Comparison of ENCODE assay signal across 8 cellular contexts in genomic region chr14:102591372-102591943, GRCh38. TPM values are rescaled to one million over a fixed set of nuclear protein-coding genes. Genes with fewer than 3 reads are reported as not detected.
DNase-seq lines count a peak whose midpoint lies in the region; ATAC-seq, FAIRE-seq and TF ChIP-seq lines count a peak whose summit lies in the region.

No MANE protein-coding gene starts in this region.

- H3K79me2 ChIP-seq in GM23248 (ENCODE audit: insufficient read depth): peaks cover 35% of the 10 kb centered on the region
- H3K79me2 ChIP-seq in K562 (ENCODE audit: control insufficient read depth, insufficient read depth, low read length): peaks cover 57% of the 10 kb centered on the region

- in situ Hi-C loops in GM23248 (cut with MboI) (no loop called here), K562 (cut with MboI) (no loop called here)

- H3K36me3 ChIP-seq in BLaER1 treated with 17β-estradiol and CSF1 and Interleukin-3, amounts not matched to agents 10 nM and 100 nM: peaks cover 7 to 17% (median 15%) of the 10 kb centered on the region in 11 experiments; a peak in 20 of 22 replicates
- H3K36me3 ChIP-seq in GM23248 (ENCODE audit: low read depth): no peaks in the 10 kb centered on the region
- no peaks in the 10 kb centered on the region for H3K36me3 ChIP-seq in Peyer's patch
- H3K36me3 ChIP-seq in K562 (ENCODE audit: control insufficient read depth, insufficient read depth, low read length): peaks cover 8% of the 10 kb centered on the region; the same call in 1 of the 3 replicates
- 0 out of 2 replicates have a peak, but pooled peaks cover 3% of the 10 kb centered on the region for H3K36me3 ChIP-seq in iPS-20b (ENCODE audit: insufficient read depth, low read depth, low read length)

- TF ChIP-seq CTCF in Peyer's patch (IDR thresholded peaks at IDR 0.05): no peak
- TF ChIP-seq CTCF in K562 (IDR thresholded peaks at IDR 0.05 in 2 of 3, conservative IDR thresholded peaks at IDR 0.05 in 1 of 3; ENCODE audit: insufficient read depth in 2 of 3, low read depth in 1 of 3, low read length in 3 of 3): no peak
- no peak for TF ChIP-seq CTCF in GM10248 (IDR thresholded peaks at IDR 0.05; ENCODE audit: control extremely low read depth, extremely low read depth, low read depth, missing control alignments)

- peak overlapping the region; percentile 97 to 100 (median 99) for H3K27ac ChIP-seq in BLaER1 treated with 17β-estradiol and CSF1 and Interleukin-3, amounts not matched to agents 10 nM and 100 nM
- peak overlapping the region; percentile 98 for H3K27ac ChIP-seq in GM23248
- H3K27ac ChIP-seq in Peyer's patch: peak overlapping the region; percentile 97 to 100 (median 99)
- peak overlapping the region; percentile 98 for H3K27ac ChIP-seq in K562 (ENCODE audit: extremely low read depth, low read depth, low read length)
- H3K27ac ChIP-seq in iPS-20b (ENCODE audit: low read length): peak overlapping the region; percentile 94
- H3K27ac ChIP-seq in skin epidermis: peak overlapping the region; percentile 93 to 100 (median 98)

- ATAC-seq in K562: peak; percentile 18

- H2AFZ ChIP-seq in GM23248 (peak overlapping the region; percentile 71), K562 (ENCODE audit: low read depth, low read length) (peak overlapping the region; percentile 58; the same call in 1 of the 2 replicates)

- H3K4me1 ChIP-seq in BLaER1 treated with 17β-estradiol and CSF1 and Interleukin-3, amounts not matched to agents 10 nM and 100 nM: peaks cover 25 to 62% (median 53%) of the 10 kb centered on the region in 10 experiments
- H3K4me1 ChIP-seq in GM23248 (ENCODE audit: insufficient read depth) (peaks cover 17% of the 10 kb centered on the region; the same call in 1 of the 2 replicates), Peyer's patch (peaks cover 0 to 27% (median 3%) of the 10 kb centered on the region in 4 donors), K562 (replicated peaks in 1 of 2; ENCODE audit: control insufficient read depth in 2 of 2, insufficient read depth in 2 of 2, low read length in 2 of 2) (peaks cover 13 to 33% of the 10 kb centered on the region in 2 experiments; a peak in 4 of 5 replicates), iPS-20b (ENCODE audit: insufficient read depth, low read length) (peaks cover 10% of the 10 kb centered on the region)

- 2% methylated on average over 8 to 36 of the region's 37 CpGs for WGBS in GM23248 (ENCODE audit: low coverage in 1 of 2, low lambda C conversion rate in 2 of 2, missing lambda C conversion rate in 2 of 2), 2 experiments
- WGBS in K562 (ENCODE audit: insufficient coverage, low coverage, missing lambda C conversion rate): 0% methylated on average over 4 of the region's 37 CpGs

- POLR2A ChIA-PET in K562 (lab: Yijun Ruan, JAX) (interaction anchor here (0.5 to 1.7 kb wide), 7 partner anchors 17 to 299 kb away, joined by 3 to 7 read pairs (median 3); no protein-coding TSS in a partner anchor), GM10248 (lab: Yijun Ruan, JAX) (interaction anchor here (0.5 to 0.6 kb wide), 2 partner anchors 16 to 19 kb away, joined by 3 read pairs; no protein-coding TSS in a partner anchor)

- H3K9me2 ChIP-seq in GM23248 (ENCODE audit: insufficient read depth): no peaks in the 10 kb centered on the region

- no peaks in the 10 kb centered on the region for H3K27me3 ChIP-seq in BLaER1 treated with 17β-estradiol and CSF1 and Interleukin-3, amounts not matched to agents 10 nM and 100 nM
- H3K27me3 ChIP-seq in GM23248 (replicated peaks; ENCODE audit: insufficient read depth): no peaks in the 10 kb centered on the region
- H3K27me3 ChIP-seq in Peyer's patch: no peaks in the 10 kb centered on the region
- H3K27me3 ChIP-seq in K562 (ENCODE audit: control insufficient read depth in 2 of 2, insufficient read depth in 2 of 2, low read length in 2 of 2): no peaks in the 10 kb centered on the region
- H3K27me3 ChIP-seq in iPS-20b (ENCODE audit: insufficient read depth, low read length): no peaks in the 10 kb centered on the region

- no peak for TF ChIP-seq EP300 in K562 (IDR thresholded peaks at IDR 0.05; ENCODE audit: low read length)

- peak overlapping the region; percentile 67 to 84 (median 74) for H3K4me3 ChIP-seq in BLaER1 treated with 17β-estradiol and CSF1 and Interleukin-3, amounts not matched to agents 10 nM and 100 nM
- H3K4me3 ChIP-seq in GM23248 (peak overlapping the region; percentile 91), Peyer's patch (peak overlapping the region; percentile 92 to 98 (median 95)), K562 (peak overlapping the region; percentile 93), iPS-20b (ENCODE audit: low read length) (peak overlapping the region; percentile 75), skin epidermis (peak overlapping the region; percentile 81 to 100 (median 94))

- intact Hi-C loops in K562 (cut with micrococcal nuclease): loop anchor here (1.0 to 5.0 kb wide), 3 partner anchors 40 to 154 kb away; no protein-coding TSS in a partner anchor

- peaks cover 21 to 38% (median 33%) of the 10 kb centered on the region in 11 experiments; a peak in 21 of 22 replicates for H4K20me1 ChIP-seq in BLaER1 treated with 17β-estradiol and CSF1 and Interleukin-3, amounts not matched to agents 10 nM and 100 nM
- H4K20me1 ChIP-seq in GM23248 (ENCODE audit: insufficient read depth): peaks cover 4% of the 10 kb centered on the region; the same call in 1 of the 2 replicates
- H4K20me1 ChIP-seq in K562 (replicated peaks; ENCODE audit: control insufficient read depth, insufficient read depth, low read length): no peaks in the 10 kb centered on the region

- peak; percentile 54 for DNase-seq in GM23248
- DNase-seq in Peyer's patch: peak; percentile 55 to 70 (median 67)
- DNase-seq in K562 (ENCODE audit: extremely low read depth in 1 of 4, low spot score in 3 of 4): peak in 3 of 4 experiments; percentile 40 to 62 (median 42)
- DNase-seq in GM10248 (ENCODE audit: extremely low spot score): no peak
- no peak for DNase-seq in GF-D8 (lab: John Stamatoyannopoulos, UW)

- H3K4me2 ChIP-seq in BLaER1 treated with 17β-estradiol and CSF1 and Interleukin-3, amounts not matched to agents 10 nM and 100 nM: peak overlapping the region; percentile 77 to 95 (median 88)
- peak overlapping the region; percentile 91 for H3K4me2 ChIP-seq in GM23248 (ENCODE audit: unreplicated experiment)
- H3K4me2 ChIP-seq in K562 (ENCODE audit: insufficient read depth, low read length): peak overlapping the region; percentile 80

- H3K9me3 ChIP-seq in BLaER1 treated with 17β-estradiol and CSF1 and Interleukin-3, amounts not matched to agents 10 nM and 100 nM (replicated peaks in 1 of 11): no peaks in the 10 kb centered on the region
- no peaks in the 10 kb centered on the region for H3K9me3 ChIP-seq in GM23248 (ENCODE audit: low read depth)
- H3K9me3 ChIP-seq in Peyer's patch: no peaks in the 10 kb centered on the region
- no peaks in the 10 kb centered on the region for H3K9me3 ChIP-seq in K562 (replicated peaks; ENCODE audit: control insufficient read depth, insufficient read depth, low read depth, low read length)
- H3K9me3 ChIP-seq in iPS-20b (ENCODE audit: insufficient read depth, low read depth, low read length): no peaks in the 10 kb centered on the region

- TF ChIP-seq RAD21 in K562 (CRISPR knock-in tag; conservative IDR thresholded peaks at IDR 0.05 in 1 of 2, IDR thresholded peaks at IDR 0.05 in 1 of 2): no peak

- FAIRE-seq in K562 (lab: Jason Lieb, UNC): peak; percentile 11

- H3F3A ChIP-seq in GM23248 (ENCODE audit: insufficient read depth): peaks cover 20% of the 10 kb centered on the region

- BruUV-seq in K562 (replicated peaks; lab: Mats Ljungman, UMichigan): TSS peak; percentile 85

- TF ChIP-seq POLR2A in Peyer's patch (IDR thresholded peaks at IDR 0.05) (no peak), K562 (conservative IDR thresholded peaks at IDR 0.05) (peak; percentile 58)

- CTCF ChIA-PET in K562 (lab: Yijun Ruan, JAX; ENCODE audit: low intra/inter-chr PET ratio): no interaction called here
- CTCF ChIA-PET in GM10248 (lab: Yijun Ruan, JAX): interaction anchor here (1.3 kb wide), 1 partner anchor 67 kb away, joined by 10 read pairs; no protein-coding TSS in a partner anchor

- peak overlapping the region; percentile 96 to 99 (median 98) for H3K9ac ChIP-seq in BLaER1 treated with 17β-estradiol and CSF1 and Interleukin-3, amounts not matched to agents 10 nM and 100 nM
- H3K9ac ChIP-seq in GM23248 (peak overlapping the region; percentile 97), K562 (ENCODE audit: insufficient read depth in 1 of 2, low read depth in 2 of 2, low read length in 2 of 2) (peak overlapping the region; percentile 90 to 96), iPS-20b (ENCODE audit: low read depth, low read length) (peak overlapping the region; percentile 87; the same call in 1 of the 2 replicates)

- H3K9me1 ChIP-seq in K562 (ENCODE audit: control insufficient read depth, insufficient read depth, low read length): no peaks in the 10 kb centered on the region

TF ChIP-seq in K562, 482 proteins besides CTCF, POLR2A, EP300 and RAD21 (continues in another document):
- TF ChIP-seq NFRKB (IDR thresholded peaks at IDR 0.05; ENCODE audit: low read depth) (0 out of 2 replicates have a peak, but pooled peaks have one; percentile 4), POLR2G (IDR thresholded peaks at IDR 0.05; ENCODE audit: low read depth, low read length) (peak; percentile 79), NR1H2 (CRISPR knock-in tag; IDR thresholded peaks at IDR 0.05) (no peak), SMAD3 (CRISPR knock-in tag; conservative IDR thresholded peaks at IDR 0.05) (0 out of 2 replicates have a peak, but pooled peaks have one; percentile 22)

RNA-seq across cellular contexts. Expression of gene RCOR1, which starts 1.0 kb away (rescaled TPM):
- total RNA-seq in GM23248 (2014; rRNA removed; shearing (Covaris generic)): 13.0 and 15.6 TPM in 2 replicates
- 3.2 and 3.4 TPM in 2 replicates for polyA plus RNA-seq in GM23248 (2016; fragmentation: Nextera tagmentation; extraction: Ambion mirVana)
- 10 to 100 TPM; 16.5 to 26.3 (median 21.1) TPM for total RNA-seq in Peyer's patch
- 52.9 and 97.1 TPM in 2 replicates for total RNA-seq in K562 (2011; cell fraction: chromatin; rRNA removed; ENCODE audit: low replicate concordance)
- total RNA-seq in K562 (2011; cell fraction: nucleolus; rRNA removed): 37.2 and 37.4 TPM in 2 replicates
- 55.9 and 83.7 TPM in 2 replicates for total RNA-seq in K562 (2011; cell fraction: nucleoplasm; rRNA removed)
- 12.8 and 14.5 TPM in 2 replicates for total RNA-seq in K562 (2014; rRNA removed)
- total RNA-seq in K562 (2014; rRNA removed; fragmentation: Illumina TruSeq; extraction: Trizol): 28.4 and 34.6 TPM in 2 replicates
- total RNA-seq in K562 (2015; rRNA removed; fragmentation: Illumina TruSeq; extraction: Trizol): 20.9 and 21.6 TPM in 2 replicates
- total RNA-seq in K562 (2021): 39.9 and 47.9 TPM in 2 replicates
- 28.7 and 29.3 TPM in 2 replicates for polyA plus RNA-seq in K562 (2011; rRNA removed)
- 14.3 and 23.5 TPM in 2 replicates for polyA plus RNA-seq in K562 (2011; cell fraction: cytosol; rRNA removed)
- polyA plus RNA-seq in K562 (2011; cell fraction: nucleus; rRNA removed): 28.5 and 38.9 TPM in 2 replicates
- 21.9 and 22.8 TPM in 2 replicates for polyA plus RNA-seq in K562 (2012)
- 35.3 and 35.6 TPM in 2 replicates for polyA plus RNA-seq in K562 (2014; fragmentation: Illumina TruSeq; extraction: Trizol)
- 10 to 100 TPM in 1 of 2 experiments, 1 to 10 TPM in 1; 8.5 to 10.9 TPM for polyA plus RNA-seq in K562 (2014; fragmentation: Nextera tagmentation; extraction: Ambion mirVana)
- 16.9 and 19.1 TPM in 2 replicates for polyA plus RNA-seq in K562 (2014; rRNA removed)
- 34.1 and 35.8 TPM in 2 replicates for polyA minus RNA-seq in K562 (2011; rRNA and poly(A)+ RNA removed)
- polyA minus RNA-seq in K562 (2011; cell fraction: cytosol; rRNA and poly(A)+ RNA removed): 22.5 and 26.1 TPM in 2 replicates
- polyA minus RNA-seq in K562 (2011; cell fraction: nucleus; rRNA and poly(A)+ RNA removed): 12.4 and 24.8 TPM in 2 replicates

Comparison
In these comparisons a context has a peak if more than half of its experiments do, and no peak if none do; other contexts are left out.
1. DNase-seq: peak in GM23248 (single experiment), Peyer's patch (3 of 3) and K562 (3 of 4); none in GM10248 (single experiment) and GF-D8 (single experiment).
2. Peak in every context shown above with its lines, with median percentiles within 50 percentile points of each other: H3K27ac ChIP-seq, H3K4me2 ChIP-seq, H3K4me3 ChIP-seq and H3K9ac ChIP-seq.